Comparison of ENCODE assay signal across 18 cellular contexts in the genomic region with DNA sequence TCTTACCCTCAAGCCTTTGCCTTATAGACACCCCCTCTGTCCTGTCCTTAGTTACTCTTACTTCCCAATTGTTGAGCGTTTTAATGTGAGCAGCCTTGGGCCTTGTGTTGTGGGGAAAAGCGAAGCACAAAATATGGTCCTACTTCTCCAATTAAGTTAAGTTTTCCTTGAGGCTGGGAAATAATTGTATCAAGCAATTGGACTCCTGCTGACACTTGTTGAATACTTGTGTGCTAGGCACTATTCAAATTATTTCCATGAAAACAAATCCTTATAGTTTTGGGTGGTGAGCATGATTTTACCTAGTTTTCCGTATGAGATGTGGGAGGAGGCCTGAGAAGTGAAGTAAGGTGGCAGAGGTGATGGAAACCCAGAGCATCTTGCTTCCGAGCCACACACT. TPM values are rescaled to one million over a fixed set of nuclear protein-coding genes. Genes with fewer than 3 reads are reported as not detected.
DNase-seq lines count a peak whose midpoint lies in the region; ATAC-seq, FAIRE-seq and TF ChIP-seq lines count a peak whose summit lies in the region.
"Had no signal": no experiment of that assay in that cellular context is flagged by ENCODE, and none has a peak within 500 bp of the region (broad histone marks: within the 10 kb centered on the region; RNA-seq: fewer than 3 reads in every experiment).

No MANE protein-coding gene starts in this region.

- BruUV-seq in PC-3 (replicated peaks; lab: Mats Ljungman, UMichigan) (no TSS peak), K562 (replicated peaks; lab: Mats Ljungman, UMichigan) (no TSS peak)

- H3K4me2 ChIP-seq in PC-3 (ENCODE audit: low read length) = no peak overlapping the region
- H3K4me2 ChIP-seq in K562 (ENCODE audit: insufficient read depth, low read length) = no peak overlapping the region
- H3K4me2 ChIP-seq: BLaER1 had no signal

- POLR2A ChIA-PET in PC-3 (lab: Charles Lee; ENCODE audit: unreplicated experiment) (no interaction called here), K562 (lab: Yijun Ruan, JAX) (interaction anchor here (0.6 to 1.3 kb wide), 2 partner anchors 23 to 218 kb away, joined by 3 read pairs; no protein-coding TSS in a partner anchor)

- H3K4me1 Mint-ChIP-seq in activated T-cell treated with anti-CD3 and anti-CD28 coated beads, Interleukin-2, amount 50 U/mL, for 72 hours (ENCODE audit: low read depth) = peaks cover 14% of the 10 kb centered on the region
- H3K4me1 Mint-ChIP-seq in stimulated activated effector memory CD8-positive, alpha-beta T cell treated with anti-CD3 and anti-CD28 coated beads, Interleukin-12 subunit alpha, Interleukin-12 subunit beta, amount 100 ng/mL, for 72 hours = peaks cover 14% of the 10 kb centered on the region

- CTCF ChIA-PET in PC-3 (lab: Charles Lee) = interaction anchor here (0.6 kb wide), 1 partner anchor 181 kb away, joined by 3 read pairs; no protein-coding TSS in a partner anchor
- CTCF ChIA-PET in K562 (lab: Yijun Ruan, JAX; ENCODE audit: low intra/inter-chr PET ratio) = no interaction called here

- H3K27ac Mint-ChIP-seq in activated T-cell treated with anti-CD3 and anti-CD28 coated beads, Interleukin-2, amount 50 U/mL, for 72 hours = peak overlapping the region; percentile 52
- peak overlapping the region; percentile 27 for H3K27ac Mint-ChIP-seq in stimulated activated effector memory CD8-positive, alpha-beta T cell treated with anti-CD3 and anti-CD28 coated beads, Interleukin-12 subunit alpha, Interleukin-12 subunit beta, amount 100 ng/mL, for 72 hours

- H3K27me3 ChIP-seq in PC-3 (ENCODE audit: low read length) (no peaks in the 10 kb centered on the region), K562 (ENCODE audit: control insufficient read depth in 2 of 2, insufficient read depth in 2 of 2, low read length in 2 of 2) (no peaks in the 10 kb centered on the region), spleen (replicated peaks in 1 of 7) (no peaks in the 10 kb centered on the region)
- H3K27me3 ChIP-seq: BLaER1 had no signal

- H3K9me2 ChIP-seq in PC-3 (replicated peaks; ENCODE audit: low read length) = no peaks in the 10 kb centered on the region

- H2AFZ ChIP-seq in PC-3 (ENCODE audit: low read length) (no peak overlapping the region), K562 (ENCODE audit: low read depth, low read length) (no peak overlapping the region)

- H3K9me3 ChIP-seq in PC-3 (ENCODE audit: low read length) (no peaks in the 10 kb centered on the region), K562 (replicated peaks; ENCODE audit: control insufficient read depth, insufficient read depth, low read depth, low read length) (no peaks in the 10 kb centered on the region), spleen (no peaks in the 10 kb centered on the region)
- H3K9me3 ChIP-seq: BLaER1 had no signal

- no peak for FAIRE-seq in K562 (lab: Jason Lieb, UNC)

- H3K27ac ChIP-seq in PC-3 (ENCODE audit: low read length) = 0 out of 2 replicates have a peak overlapping the region, but pooled peaks have one; percentile 14
- H3K27ac ChIP-seq in K562 (ENCODE audit: extremely low read depth, low read depth, low read length) = no peak overlapping the region
- no peak overlapping the region for H3K27ac ChIP-seq in spleen
- H3K27ac ChIP-seq: BLaER1 had no signal

- intact Hi-C loops in PC-3 (cut with micrococcal nuclease) (no loop called here), K562 (cut with micrococcal nuclease) (no loop called here), head of caudate nucleus (cut with DNase I) (no loop called here), spleen (cut with DNase I; ENCODE audit: low total_unique reads) (no loop called here)

- no peak for TF ChIP-seq EP300 in K562 (IDR thresholded peaks at IDR 0.05; ENCODE audit: low read length)

- no peak overlapping the region for H3K4me3 Mint-ChIP-seq in activated T-cell treated with anti-CD3 and anti-CD28 coated beads, Interleukin-2, amount 50 U/mL, for 72 hours
- no peak overlapping the region for H3K4me3 Mint-ChIP-seq in stimulated activated effector memory CD8-positive, alpha-beta T cell treated with anti-CD3 and anti-CD28 coated beads, Interleukin-12 subunit alpha, Interleukin-12 subunit beta, amount 100 ng/mL, for 72 hours
- H3K4me3 Mint-ChIP-seq: CD14-positive monocyte; CD4-positive, alpha-beta memory T cell had no signal

- no peaks in the 10 kb centered on the region for H3F3A ChIP-seq in PC-3 (ENCODE audit: low read length, unreplicated experiment)

- WGBS in K562 (ENCODE audit: insufficient coverage, low coverage, missing lambda C conversion rate) = 62% methylated on average over 4 of the region's 4 CpGs
- WGBS in spleen, 5 donors = 91 to 98% (median 96%) methylated on average over 4 of the region's 4 CpGs

- ATAC-seq in activated T-cell treated with anti-CD3 and anti-CD28 coated beads, Interleukin-2, amount 50 U/mL, for 72 hours (replicated peaks in 1 of 2) = no peak
- ATAC-seq in PC-3 = no peak
- no peak for ATAC-seq in K562
- no peak for ATAC-seq in stimulated activated effector memory CD8-positive, alpha-beta T cell treated with anti-CD3 and anti-CD28 coated beads, Interleukin-12 subunit alpha, Interleukin-12 subunit beta, amount 100 ng/mL, for 72 hours
- ATAC-seq: HCT116 had no signal

- H3K9me1 ChIP-seq in K562 (ENCODE audit: control insufficient read depth, insufficient read depth, low read length) = no peaks in the 10 kb centered on the region

- in situ Hi-C loops in K562 (cut with MboI) = no loop called here

- DNase-seq in activated T-cell treated with anti-CD3 and anti-CD28 coated beads, Interleukin-2, amount 50 U/mL, for 72 hours = no peak
- no peak for DNase-seq in activated T-cell treated with anti-CD3 and anti-CD28 coated beads for 4 hours
- DNase-seq in PC-3 = no peak
- DNase-seq in K562 (ENCODE audit: extremely low read depth in 1 of 4, low spot score in 3 of 4) = no peak
- DNase-seq in stimulated activated effector memory CD8-positive, alpha-beta T cell treated with anti-CD3 and anti-CD28 coated beads, Interleukin-12 subunit alpha, Interleukin-12 subunit beta, amount 100 ng/mL, for 72 hours (ENCODE audit: low spot score in 2 of 2) = no peak
- no peak for DNase-seq in stimulated activated CD4-positive, alpha-beta T cell treated with anti-CD3 and anti-CD28 coated beads, Interleukin-4, amount 100 ng/mL, for 1 hour
- no peak for DNase-seq in head of caudate nucleus
- no peak for DNase-seq in spleen
- DNase-seq: 8988T; CD4-positive, alpha-beta memory T cell; DMS153; DMS79; GDM1; GOT3; H7 had no signal

- H3K79me2 ChIP-seq in PC-3 (ENCODE audit: low read length) (no peaks in the 10 kb centered on the region), K562 (ENCODE audit: control insufficient read depth, insufficient read depth, low read length) (no peaks in the 10 kb centered on the region)

- H3K36me3 ChIP-seq in PC-3 (ENCODE audit: low read depth, low read length) (peaks cover 17% of the 10 kb centered on the region), K562 (ENCODE audit: control insufficient read depth, insufficient read depth, low read length) (peaks cover 39% of the 10 kb centered on the region), spleen (peaks cover 3 to 51% (median 42%) of the 10 kb centered on the region in 6 donors)

- TF ChIP-seq POLR2A in K562 (conservative IDR thresholded peaks at IDR 0.05) (no peak), spleen (IDR thresholded peaks at IDR 0.05) (no peak)

- peaks cover 2 to 11% of the 10 kb centered on the region in 2 donors for H3K36me3 Mint-ChIP-seq in activated T-cell treated with anti-CD3 and anti-CD28 coated beads, Interleukin-2, amount 50 U/mL, for 72 hours (ENCODE audit: insufficient read depth in 2 of 2)
- peaks cover 50% of the 10 kb centered on the region for H3K36me3 Mint-ChIP-seq in stimulated activated effector memory CD8-positive, alpha-beta T cell treated with anti-CD3 and anti-CD28 coated beads, Interleukin-12 subunit alpha, Interleukin-12 subunit beta, amount 100 ng/mL, for 72 hours

- no peak for TF ChIP-seq CTCF in PC-3 (conservative IDR thresholded peaks at IDR 0.05; ENCODE audit: low read depth, low read length)
- TF ChIP-seq CTCF in K562 (IDR thresholded peaks at IDR 0.05 in 2 of 3, conservative IDR thresholded peaks at IDR 0.05 in 1 of 3; ENCODE audit: insufficient read depth in 2 of 3, low read depth in 1 of 3, low read length in 3 of 3) = no peak
- no peak for TF ChIP-seq CTCF in spleen (IDR thresholded peaks at IDR 0.05 in 8 of 11, conservative IDR thresholded peaks at IDR 0.05 in 3 of 11)

- H3K4me3 ChIP-seq in PC-3 (ENCODE audit: low read length) = no peak overlapping the region
- H3K4me3 ChIP-seq in K562 = no peak overlapping the region
- H3K4me3 ChIP-seq in spleen = no peak overlapping the region
- H3K4me3 ChIP-seq: BLaER1 had no signal

- H3K27me3 Mint-ChIP-seq in activated T-cell treated with anti-CD3 and anti-CD28 coated beads, Interleukin-2, amount 50 U/mL, for 72 hours (ENCODE audit: low read depth) = no peaks in the 10 kb centered on the region
- H3K27me3 Mint-ChIP-seq: CD4-positive, alpha-beta memory T cell had no signal

- no peaks in the 10 kb centered on the region for H3K9me3 Mint-ChIP-seq in activated T-cell treated with anti-CD3 and anti-CD28 coated beads, Interleukin-2, amount 50 U/mL, for 72 hours
- H3K9me3 Mint-ChIP-seq in stimulated activated effector memory CD8-positive, alpha-beta T cell treated with anti-CD3 and anti-CD28 coated beads, Interleukin-12 subunit alpha, Interleukin-12 subunit beta, amount 100 ng/mL, for 72 hours = no peaks in the 10 kb centered on the region
- H3K9me3 Mint-ChIP-seq: CD4-positive, alpha-beta memory T cell had no signal

- TF ChIP-seq RAD21 in K562 (CRISPR knock-in tag; conservative IDR thresholded peaks at IDR 0.05 in 1 of 2, IDR thresholded peaks at IDR 0.05 in 1 of 2) = no peak

- H3K9ac ChIP-seq in PC-3 (ENCODE audit: low read length) = no peak overlapping the region
- peak overlapping the region in 1 of 2 experiments; percentile 60; a peak in 1 of 4 replicates for H3K9ac ChIP-seq in K562 (ENCODE audit: insufficient read depth in 1 of 2, low read depth in 2 of 2, low read length in 2 of 2)
- H3K9ac ChIP-seq: BLaER1 had no signal

- H4K20me1 ChIP-seq in PC-3 (ENCODE audit: low read length) (no peaks in the 10 kb centered on the region), K562 (replicated peaks; ENCODE audit: control insufficient read depth, insufficient read depth, low read length) (no peaks in the 10 kb centered on the region)

- H3K4me1 ChIP-seq in PC-3 (ENCODE audit: insufficient read depth, low read length) (peaks cover 15% of the 10 kb centered on the region), K562 (replicated peaks in 1 of 2; ENCODE audit: control insufficient read depth in 2 of 2, insufficient read depth in 2 of 2, low read length in 2 of 2) (peaks cover 3% of the 10 kb centered on the region in 2 experiments; a peak in 2 of 5 replicates), spleen (peaks cover 0 to 9% (median 5%) of the 10 kb centered on the region in 6 donors)

RNA-seq across cellular contexts. Expression of a gene that starts 5.4 kb away (rescaled TPM):
- 10 to 100 TPM; 28.4 to 32.4 TPM for total RNA-seq in activated T-cell treated with anti-CD3 and anti-CD28 coated beads, Interleukin-2, amount 50 U/mL, for 72 hours
- total RNA-seq in PC-3 (2014; rRNA removed) (6.9 and 7.0 TPM in 2 replicates), K562 (2014; rRNA removed) (6.9 and 7.8 TPM in 2 replicates), K562 (2014; rRNA removed; fragmentation: Illumina TruSeq; extraction: Trizol) (3.1 and 3.2 TPM in 2 replicates), K562 (2015; rRNA removed; fragmentation: Illumina TruSeq; extraction: Trizol) (5.0 and 5.1 TPM in 2 replicates), K562 (2021) (9.5 and 11.2 TPM in 2 replicates), spleen (10 to 100 TPM; 13.8 to 24.8 (median 21.8) TPM)
- total RNA-seq in K562 (2011; cell fraction: chromatin; rRNA removed; ENCODE audit: low replicate concordance) = 23.2 and 45.5 TPM in 2 replicates
- total RNA-seq in K562 (2011; cell fraction: nucleolus; rRNA removed) = 23.9 and 27.2 TPM in 2 replicates
- 21.1 and 22.8 TPM in 2 replicates for total RNA-seq in K562 (2011; cell fraction: nucleoplasm; rRNA removed)
- polyA plus RNA-seq in K562 (2011; rRNA removed) (8.9 and 10.0 TPM in 2 replicates), K562 (2014; fragmentation: Illumina TruSeq; extraction: Trizol) (5.1 and 5.4 TPM in 2 replicates), K562 (2014; fragmentation: Nextera tagmentation; extraction: Ambion mirVana) (1 to 10 TPM in 1 of 2 experiments, under 1 TPM in 1; 0.66 to 1.4 TPM), K562 (2014; rRNA removed) (9.3 and 10.2 TPM in 2 replicates), spleen (10 to 100 TPM in 2 of 3 donors, 1 to 10 TPM in 1; 7.7 to 15.7 (median 12.2) TPM)
- 9.5 and 9.8 TPM in 2 replicates for polyA plus RNA-seq in K562 (2011; cell fraction: cytosol; rRNA removed)
- polyA plus RNA-seq in K562 (2011; cell fraction: nucleus; rRNA removed) = 42.7 and 51.9 TPM in 2 replicates
- polyA plus RNA-seq in K562 (2012) = 4.8 and 8.8 TPM in 2 replicates
- 4.7 and 5.2 TPM in 2 replicates for polyA minus RNA-seq in K562 (2011; rRNA and poly(A)+ RNA removed)
- polyA minus RNA-seq in K562 (2011; cell fraction: cytosol; rRNA and poly(A)+ RNA removed) = 4.0 and 4.6 TPM in 2 replicates
- 9.8 and 14.9 TPM in 2 replicates for polyA minus RNA-seq in K562 (2011; cell fraction: nucleus; rRNA and poly(A)+ RNA removed)

RNA-seq across cellular contexts. Expression of a gene that starts 17.1 kb away (rescaled TPM):
- 10 to 100 TPM; 18.7 to 28.0 TPM for total RNA-seq in activated T-cell treated with anti-CD3 and anti-CD28 coated beads, Interleukin-2, amount 50 U/mL, for 72 hours
- total RNA-seq in PC-3 (2014; rRNA removed) (9.7 and 10.4 TPM in 2 replicates), K562 (2014; rRNA removed) (10.2 and 10.7 TPM in 2 replicates), K562 (2014; rRNA removed; fragmentation: Illumina TruSeq; extraction: Trizol) (6.5 and 7.1 TPM in 2 replicates), K562 (2015; rRNA removed; fragmentation: Illumina TruSeq; extraction: Trizol) (5.6 and 6.3 TPM in 2 replicates), K562 (2021) (18.0 and 21.4 TPM in 2 replicates), spleen (10 to 100 TPM in 6 of 7 donors, 1 to 10 TPM in 1; 9.1 to 15.0 (median 13.2) TPM)
- total RNA-seq in K562 (2011; cell fraction: chromatin; rRNA removed; ENCODE audit: low replicate concordance) = 27.2 and 40.3 TPM in 2 replicates
- 25.4 and 28.3 TPM in 2 replicates for total RNA-seq in K562 (2011; cell fraction: nucleolus; rRNA removed)
- 21.7 and 25.2 TPM in 2 replicates for total RNA-seq in K562 (2011; cell fraction: nucleoplasm; rRNA removed)
- polyA plus RNA-seq in K562 (2011; rRNA removed) (7.2 and 13.3 TPM in 2 replicates), K562 (2014; fragmentation: Illumina TruSeq; extraction: Trizol) (11.2 and 14.2 TPM in 2 replicates), K562 (2014; fragmentation: Nextera tagmentation; extraction: Ambion mirVana) (1 to 10 TPM; 1.8 to 1.9 TPM), K562 (2014; rRNA removed) (11.6 and 14.1 TPM in 2 replicates), spleen (10 to 100 TPM in 2 of 3 donors, 1 to 10 TPM in 1; 6.7 to 13.4 (median 12.5) TPM)
- 5.8 and 8.6 TPM in 2 replicates for polyA plus RNA-seq in K562 (2011; cell fraction: cytosol; rRNA removed)
- polyA plus RNA-seq in K562 (2011; cell fraction: nucleus; rRNA removed) = 21.0 and 21.8 TPM in 2 replicates
- polyA plus RNA-seq in K562 (2012) = 13.3 and 14.1 TPM in 2 replicates
- polyA minus RNA-seq in K562 (2011; rRNA and poly(A)+ RNA removed) = 5.9 and 6.0 TPM in 2 replicates
- polyA minus RNA-seq in K562 (2011; cell fraction: cytosol; rRNA and poly(A)+ RNA removed) = 4.8 and 5.8 TPM in 2 replicates
- polyA minus RNA-seq in K562 (2011; cell fraction: nucleus; rRNA and poly(A)+ RNA removed) = 7.9 and 12.3 TPM in 2 replicates
